Comparison of ENCODE assay signal across 1 cellular context in genomic region chr2:196356332-196356731, GRCh38.
TF ChIP-seq lines count a peak whose summit lies in the region.

No MANE protein-coding gene starts in this region.

TF ChIP-seq in K562, 482 proteins besides CTCF, POLR2A, EP300 and RAD21 (continued from another document and continues in another):
- 0 out of 2 replicates have a peak, but pooled peaks have one; percentile 23 for TF ChIP-seq VEZF1 (CRISPR knock-in tag; IDR thresholded peaks at IDR 0.05)
- TF ChIP-seq PBX2 (CRISPR knock-in tag; IDR thresholded peaks at IDR 0.05; ENCODE audit: low read depth), result peak; percentile 69
- TF ChIP-seq PBX2 (tag; conservative IDR thresholded peaks at IDR 0.05; ENCODE audit: low read depth), result peak; percentile 94
- 0 out of 2 replicates have a peak, but pooled peaks have one; percentile 30 for TF ChIP-seq ZNF449 (CRISPR knock-in tag; IDR thresholded peaks at IDR 0.05)
- TF ChIP-seq SAFB (IDR thresholded peaks at IDR 0.05; ENCODE audit: borderline replicate concordance, low read depth, low read length), result no peak
- peak; percentile 89 for TF ChIP-seq CEBPG (CRISPR knock-in tag; IDR thresholded peaks at IDR 0.05)
- TF ChIP-seq CEBPG (tag; conservative IDR thresholded peaks at IDR 0.05 in 1 of 2, IDR thresholded peaks at IDR 0.05 in 1 of 2), result peak; percentile 94 to 98
- TF ChIP-seq ARID4B (CRISPR knock-in tag; IDR thresholded peaks at IDR 0.05), result no peak
- TF ChIP-seq GABPB2 (CRISPR knock-in tag; conservative IDR thresholded peaks at IDR 0.05), result no peak
- TF ChIP-seq NKRF (IDR thresholded peaks at IDR 0.05; ENCODE audit: borderline replicate concordance), result no peak
- no peak for TF ChIP-seq HNRNPL (IDR thresholded peaks at IDR 0.05; ENCODE audit: low read depth, low read length)
- TF ChIP-seq FUS (optimal IDR thresholded peaks at IDR 0.05; ENCODE audit: low read depth, low read length), result no peak
- peak; percentile 93 for TF ChIP-seq RREB1 (CRISPR knock-in tag; IDR thresholded peaks at IDR 0.05)
- TF ChIP-seq CXXC5 (CRISPR knock-in tag; IDR thresholded peaks at IDR 0.05), result peak; percentile 67
- no peak for TF ChIP-seq DNMT1 (IDR thresholded peaks at IDR 0.05)
- no peak for TF ChIP-seq GTF2F1 (IDR thresholded peaks at IDR 0.05; ENCODE audit: low read depth, low read length)
- TF ChIP-seq PTTG1 (tag; IDR thresholded peaks at IDR 0.05; ENCODE audit: low read depth), result no peak
- TF ChIP-seq CTBP1 (IDR thresholded peaks at IDR 0.05; ENCODE audit: borderline replicate concordance), result peak; percentile 99
- TF ChIP-seq SMAD2 (IDR thresholded peaks at IDR 0.05; ENCODE audit: low read depth, low read length), result no peak
- TF ChIP-seq KDM1A (IDR thresholded peaks at IDR 0.05), result 0 out of 4 replicates have a peak, but pooled peaks of 1 of the 2 experiments have one; percentile 14
- no peak for TF ChIP-seq KAT8 (IDR thresholded peaks at IDR 0.05; ENCODE audit: low read depth)
- no peak for TF ChIP-seq CBFA2T2 (conservative IDR thresholded peaks at IDR 0.05)
- no peak for TF ChIP-seq EZH2 (IDR thresholded peaks at IDR 0.05; ENCODE audit: borderline replicate concordance, low read depth, low read length)
- TF ChIP-seq ZNF124 (CRISPR knock-in tag; IDR thresholded peaks at IDR 0.05), result no peak
- no peak for TF ChIP-seq ZNF24 (IDR thresholded peaks at IDR 0.05)
- peak; percentile 65 for TF ChIP-seq FOSL1 (tag; conservative IDR thresholded peaks at IDR 0.05)
- TF ChIP-seq PRDM10 (IDR thresholded peaks at IDR 0.05; ENCODE audit: partially characterized antibody), result no peak
- TF ChIP-seq CSDE1 (IDR thresholded peaks at IDR 0.05), result no peak
- 0 out of 2 replicates have a peak, but pooled peaks have one; percentile 15 for TF ChIP-seq POLR2H (tag; IDR thresholded peaks at IDR 0.05; ENCODE audit: low read depth)
- no peak for TF ChIP-seq SIN3A (IDR thresholded peaks at IDR 0.05; ENCODE audit: borderline replicate concordance in 2 of 2, control insufficient read depth in 1 of 2, low read depth in 2 of 2, low read length in 2 of 2)
- no peak for TF ChIP-seq ZBED1 (IDR thresholded peaks at IDR 0.05)
- TF ChIP-seq RBM15 (IDR thresholded peaks at IDR 0.05; ENCODE audit: insufficient read depth, low read length), result no peak
- no peak for TF ChIP-seq ZBTB5 (IDR thresholded peaks at IDR 0.05)
- TF ChIP-seq PCBP1 (IDR thresholded peaks at IDR 0.05; ENCODE audit: low read depth, low read length, poor library complexity, severe bottlenecking), result no peak
